9 cellular contexts compared by ENCODE assay signal in genomic region chr11:33920838-33921613, GRCh38. TPM values are rescaled to one million over a fixed set of nuclear protein-coding genes. Genes with fewer than 3 reads are reported as not detected.
DNase-seq lines count a peak whose midpoint lies in the region; ATAC-seq, FAIRE-seq and TF ChIP-seq lines count a peak whose summit lies in the region.
"Had no signal": no experiment of that assay in that cellular context is flagged by ENCODE, and none has a peak within 500 bp of the region (broad histone marks: within the 10 kb centered on the region; RNA-seq: fewer than 3 reads in every experiment).

No MANE protein-coding gene starts in this region.

- peak overlapping the region in 1 of 2 donors; percentile 67 for H3K4me3 Mint-ChIP-seq in CD14-positive monocyte

- H3K79me2 ChIP-seq in PC-3 (ENCODE audit: low read length), result no peaks in the 10 kb centered on the region

- H3K4me1 Mint-ChIP-seq in CD14-positive monocyte, result peaks cover 37% of the 10 kb centered on the region

- H3K27me3 ChIP-seq in PC-3 (ENCODE audit: low read length), result peaks cover 22% of the 10 kb centered on the region

- FAIRE-seq in urothelium cell line (lab: Jason Lieb, UNC), result no peak

- H2AFZ ChIP-seq in PC-3 (ENCODE audit: low read length), result no peak overlapping the region

- peaks cover 0 to 6% of the 10 kb centered on the region in 2 donors for H3K36me3 Mint-ChIP-seq in CD14-positive monocyte

- peak; percentile 91 for ATAC-seq in GM19043 (IDR thresholded peaks at IDR 0.05; ENCODE audit: low read depth, unreplicated experiment)
- peak; percentile 75 for ATAC-seq in HG03025 (IDR thresholded peaks at IDR 0.05; ENCODE audit: low FRiP score, unreplicated experiment)
- ATAC-seq in PC-3, result no peak

- no peak overlapping the region for H3K4me2 ChIP-seq in PC-3 (ENCODE audit: low read length)

- peak; percentile 62 for DNase-seq in CD14-positive monocyte (ENCODE audit: low spot score)
- peak; percentile 87 for DNase-seq in SK-N-MC (ENCODE audit: low read depth, low spot score)
- DNase-seq in NCI-H345 (lab: John Stamatoyannopoulos, UW), result no peak
- no peak for DNase-seq in activated CD8-positive, alpha-beta memory T cell treated with anti-CD3 and anti-CD28 coated beads, Interleukin-2, amount 50 U/mL, for 4 hours
- no peak for DNase-seq in urothelium cell line (ENCODE audit: low spot score)
- DNase-seq in PC-3, result no peak

- POLR2A ChIA-PET in PC-3 (lab: Charles Lee; ENCODE audit: unreplicated experiment), result no interaction called here

- CTCF ChIA-PET in PC-3 (lab: Charles Lee), result no interaction called here

- intact Hi-C loops in CD14-positive monocyte (cut with micrococcal nuclease), result loop anchor here in 1 of 2 donors (1.0 kb wide), 1 partner anchor 9 kb away; no protein-coding TSS in a partner anchor
- intact Hi-C loops in PC-3 (cut with micrococcal nuclease), result no loop called here

- H3K9me3 ChIP-seq in SK-N-MC (ENCODE audit: low read depth, low read length) (no peaks in the 10 kb centered on the region), PC-3 (ENCODE audit: low read length) (no peaks in the 10 kb centered on the region)

- no TSS peak for BruUV-seq in PC-3 (replicated peaks; lab: Mats Ljungman, UMichigan)

- no peaks in the 10 kb centered on the region for H3K9me2 ChIP-seq in PC-3 (replicated peaks; ENCODE audit: low read length)

- no peak overlapping the region for H3K9ac ChIP-seq in SK-N-MC (ENCODE audit: insufficient read length)
- no peak overlapping the region for H3K9ac ChIP-seq in PC-3 (ENCODE audit: low read length)

- H3K36me3 ChIP-seq in SK-N-MC (ENCODE audit: insufficient read depth, low read length), result no peaks in the 10 kb centered on the region
- no peaks in the 10 kb centered on the region for H3K36me3 ChIP-seq in PC-3 (ENCODE audit: low read depth, low read length)

- H4K20me1 ChIP-seq in PC-3 (ENCODE audit: low read length), result no peaks in the 10 kb centered on the region

- no peaks in the 10 kb centered on the region for H3K4me1 ChIP-seq in PC-3 (ENCODE audit: insufficient read depth, low read length)

- H3K27ac ChIP-seq in SK-N-MC (peak overlapping the region; percentile 53; the same call in 1 of the 2 replicates), PC-3 (ENCODE audit: low read length) (no peak overlapping the region)

- H3K27me3 Mint-ChIP-seq in CD14-positive monocyte (ENCODE audit: low read depth in 3 of 3), result no peaks in the 10 kb centered on the region

- H3K27ac Mint-ChIP-seq in CD14-positive monocyte, result peak overlapping the region; percentile 88 to 94 (median 90)

- H3F3A ChIP-seq in PC-3 (ENCODE audit: low read length, unreplicated experiment), result no peaks in the 10 kb centered on the region

- no peak for TF ChIP-seq CTCF in CD14-positive monocyte (IDR thresholded peaks at IDR 0.05)
- no peak for TF ChIP-seq CTCF in PC-3 (conservative IDR thresholded peaks at IDR 0.05; ENCODE audit: low read depth, low read length)

- H3K9me3 Mint-ChIP-seq in CD14-positive monocyte, result peaks cover 8 to 17% (median 10%) of the 10 kb centered on the region in 7 donors

- H3K4me3 ChIP-seq in SK-N-MC, result peak overlapping the region; percentile 52
- H3K4me3 ChIP-seq in PC-3 (ENCODE audit: low read length), result no peak overlapping the region
- H3K4me3 ChIP-seq: lung had no signal

RNA-seq across cellular contexts. Expression of gene LMO2, which starts 29.1 kb away (rescaled TPM):
- polyA plus RNA-seq in CD14-positive monocyte, result 10 to 100 TPM; 48.8 to 75.8 TPM
- 0.23 and 0.51 TPM in 2 replicates for total RNA-seq in PC-3 (2014; rRNA removed)

Comparison
In these comparisons a context has a peak if more than half of its experiments do, and no peak if none do; other contexts are left out.
1. DNase-seq: peak in CD14-positive monocyte (single experiment) and SK-N-MC (single experiment); none in NCI-H345 (single experiment), activated CD8-positive, alpha-beta memory T cell treated with anti-CD3 and anti-CD28 coated beads, Interleukin-2, amount 50 U/mL, for 4 hours (single experiment), urothelium cell line (single experiment) and PC-3 (single experiment).